ENCODE assay signal across 2 cellular contexts in genomic region chr11:33723238-33723881, GRCh38.
TF ChIP-seq lines count a peak whose summit lies in the region.

No MANE protein-coding gene starts in this region.

TF ChIP-seq in GM12878, 131 proteins besides CTCF, POLR2A, EP300 and RAD21:
- TF ChIP-seq SPI1 (IDR thresholded peaks at IDR 0.05; ENCODE audit: borderline replicate concordance, insufficient read depth, low read depth, low read length) (peak; percentile 1; the same call in 1 of the 2 replicates), TARDBP (IDR thresholded peaks at IDR 0.05; ENCODE audit: borderline replicate concordance) (no peak), IRF3 (IDR thresholded peaks at IDR 0.05) (no peak), EED (IDR thresholded peaks at IDR 0.05; ENCODE audit: low read depth) (peak; percentile 26; the same call in 1 of the 2 replicates), HCFC1 (IDR thresholded peaks at IDR 0.05; ENCODE audit: low read length) (no peak), CHD4 (IDR thresholded peaks at IDR 0.05) (no peak), BHLHE40 (IDR thresholded peaks at IDR 0.05; ENCODE audit: borderline replicate concordance in 1 of 2, low read depth in 2 of 2, low read length in 1 of 2) (peak; percentile 35 to 51; a peak in 1 of 4 replicates)

TF ChIP-seq in HepG2, 621 proteins besides CTCF, POLR2A, EP300 and RAD21:
- TF ChIP-seq HNRNPK (IDR thresholded peaks at IDR 0.05; ENCODE audit: low read depth, low read length, poor library complexity, severe bottlenecking) (no peak), ATF2 (CRISPR knock-in tag; IDR thresholded peaks at IDR 0.05) (no peak), PATZ1 (CRISPR knock-in tag; IDR thresholded peaks at IDR 0.05) (no peak), ZNF550 (CRISPR knock-in tag; IDR thresholded peaks at IDR 0.05; ENCODE audit: borderline replicate concordance) (no peak), SIX4 (CRISPR knock-in tag; IDR thresholded peaks at IDR 0.05) (no peak), FOXA1 (IDR thresholded peaks at IDR 0.05) (no peak), FOXA1 (CRISPR knock-in tag; IDR thresholded peaks at IDR 0.05) (no peak), ZNF24 (IDR thresholded peaks at IDR 0.05) (no peak), ZEB1 (IDR thresholded peaks at IDR 0.05; ENCODE audit: insufficient replicate concordance, low read depth) (no peak), ZNF431 (CRISPR knock-in tag; IDR thresholded peaks at IDR 0.05; ENCODE audit: borderline replicate concordance, low read depth) (no peak), U2AF2 (IDR thresholded peaks at IDR 0.05; ENCODE audit: low read depth, low read length) (no peak)
